1 cellular context compared by ENCODE assay signal in genomic region chr6:43204271-43205105, GRCh38.
TF ChIP-seq lines count a peak whose summit lies in the region.

No MANE protein-coding gene starts in this region.

TF ChIP-seq in endothelial cell of umbilical vein, 7 proteins besides CTCF, POLR2A, EP300 and RAD21:
- TF ChIP-seq POLR2AphosphoS5 (IDR thresholded peaks at IDR 0.05; ENCODE audit: insufficient read depth, low read depth, low read length) (no peak), GATA2 (IDR thresholded peaks at IDR 0.05; ENCODE audit: insufficient read depth, insufficient read length, low read depth, low read length) (no peak), MYC (IDR thresholded peaks at IDR 0.05; ENCODE audit: low read depth, low read length) (no peak), EZH2 (IDR thresholded peaks at IDR 0.05; ENCODE audit: borderline replicate concordance, low read depth, low read length, severe bottlenecking) (no peak), FOS (IDR thresholded peaks at IDR 0.05; ENCODE audit: borderline replicate concordance, insufficient read depth, low read length) (no peak), JUN (IDR thresholded peaks at IDR 0.05; ENCODE audit: borderline replicate concordance, insufficient read depth, insufficient read length, low read depth) (no peak)
- TF ChIP-seq, protein P1, sequence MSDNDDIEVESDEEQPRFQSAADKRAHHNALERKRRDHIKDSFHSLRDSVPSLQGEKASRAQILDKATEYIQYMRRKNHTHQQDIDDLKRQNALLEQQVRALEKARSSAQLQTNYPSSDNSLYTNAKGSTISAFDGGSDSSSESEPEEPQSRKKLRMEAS (IDR thresholded peaks at IDR 0.05; ENCODE audit: insufficient read depth, insufficient read length) = no peak
